ENCODE assay signal across 8 cellular contexts in genomic region chr11:65150513-65151271, GRCh38. TPM values are rescaled to one million over a fixed set of nuclear protein-coding genes. Genes with fewer than 3 reads are reported as not detected.
A peak's percentile ranks its signal among the peaks of the same experiment; 100 is the strongest.
DNase-seq lines count a peak whose midpoint lies in the region; ATAC-seq and TF ChIP-seq lines count a peak whose summit lies in the region.

No MANE protein-coding gene starts in this region.

- H3K9me3 Mint-ChIP-seq in natural killer cell, result no peaks in the 10 kb centered on the region

- H3K4me1 Mint-ChIP-seq in T-helper 17 cell, result peaks cover 6% of the 10 kb centered on the region
- H3K4me1 Mint-ChIP-seq in natural killer cell, result no peaks in the 10 kb centered on the region

- intact Hi-C loops in natural killer cell (cut with micrococcal nuclease), result no loop called here

- H3K27me3 Mint-ChIP-seq in T-helper 17 cell (no peaks in the 10 kb centered on the region), natural killer cell (ENCODE audit: low read depth in 2 of 2) (peaks cover 2 to 7% of the 10 kb centered on the region in 2 donors)

- H3K36me3 ChIP-seq in esophagus (ENCODE audit: control insufficient read depth in 2 of 2, insufficient read depth in 2 of 2, low read length in 1 of 2), result no peaks in the 10 kb centered on the region

- H3K27ac ChIP-seq in esophagus (ENCODE audit: low read depth in 2 of 2, low read length in 1 of 2), result peak overlapping the region; percentile 94 to 96

- DNase-seq in NCI-H2081 (lab: John Stamatoyannopoulos, UW), result peak; percentile 4 to 25
- DNase-seq in NCI-H2081 treated with DMSO at 0.1 percent for 48 hours (lab: John Stamatoyannopoulos, UW), result no peak
- no peak for DNase-seq in T-helper 17 cell
- no peak for DNase-seq in natural killer cell

- H3K4me3 Mint-ChIP-seq in T-helper 17 cell (no peak overlapping the region), natural killer cell (no peak overlapping the region)

- TF ChIP-seq RAD21 in Ishikawa (IDR thresholded peaks at IDR 0.05; ENCODE audit: low read depth), result no peak

- peak overlapping the region; percentile 78 for H3K27ac Mint-ChIP-seq in T-helper 17 cell
- no peak overlapping the region for H3K27ac Mint-ChIP-seq in natural killer cell

- H3K36me3 Mint-ChIP-seq in T-helper 17 cell (ENCODE audit: low read depth) (peaks cover 2% of the 10 kb centered on the region), natural killer cell (no peaks in the 10 kb centered on the region)

- no peaks in the 10 kb centered on the region for H3K9me3 ChIP-seq in T-helper 17 cell (ENCODE audit: control insufficient read depth, low read length, poor library complexity, severe bottlenecking)
- no peaks in the 10 kb centered on the region for H3K9me3 ChIP-seq in esophagus (ENCODE audit: control insufficient read depth in 2 of 2, insufficient read depth in 1 of 2, low read depth in 1 of 2, low read length in 1 of 2)

- no peak for TF ChIP-seq CTCF in natural killer cell (IDR thresholded peaks at IDR 0.05)

- peaks cover 0 to 4% of the 10 kb centered on the region in 2 donors for H3K4me1 ChIP-seq in esophagus (ENCODE audit: control insufficient read depth in 2 of 2, insufficient read depth in 2 of 2, low read length in 1 of 2)

- peak; percentile 42 for ATAC-seq in T-helper 17 cell
- peak in 2 of 3 donors; percentile 47 to 53 for ATAC-seq in natural killer cell
- no peak for ATAC-seq in HG02571 (IDR thresholded peaks at IDR 0.05; ENCODE audit: unreplicated experiment)
- ATAC-seq in HG03135 (IDR thresholded peaks at IDR 0.05; ENCODE audit: unreplicated experiment), result no peak

- TF ChIP-seq EP300 in Ishikawa (IDR thresholded peaks at IDR 0.05; ENCODE audit: borderline replicate concordance), result no peak

- no peak overlapping the region for H3K4me3 ChIP-seq in esophagus (ENCODE audit: low read depth in 1 of 2, low read length in 2 of 2)

- H3K27me3 ChIP-seq in esophagus (ENCODE audit: control insufficient read depth in 1 of 2, insufficient read depth in 2 of 2, low read length in 2 of 2), result no peaks in the 10 kb centered on the region

- WGBS in esophagus, 2 donors, result 23 to 24% methylated on average over 12 of the region's 12 CpGs

TF ChIP-seq in Ishikawa, 13 proteins besides CTCF, POLR2A, EP300 and RAD21:
- TF ChIP-seq NFIC (IDR thresholded peaks at IDR 0.05) (peak; percentile 75), REST (IDR thresholded peaks at IDR 0.05; ENCODE audit: low read depth) (no peak), CEBPB (IDR thresholded peaks at IDR 0.05) (peak; percentile 57)

RNA-seq across cellular contexts. Expression of gene SYVN1, which starts 16.4 kb away (rescaled TPM):
- total RNA-seq in T-helper 17 cell (10 to 100 TPM; 80.6 to 81.1 TPM), natural killer cell (100 to 1,000 TPM in 1 of 3 donors, 10 to 100 TPM in 2; 72.9 to 109 (median 90.2) TPM)
- 10 to 100 TPM; 16.4 to 17.8 TPM for polyA plus RNA-seq in esophagus

RNA-seq across cellular contexts. Expression of gene SPDYC, which starts 19.3 kb away (rescaled TPM):
- total RNA-seq in T-helper 17 cell, result under 1 TPM in 1 of 2 donors, not detected in 1; 0.68 TPM
- not detected for polyA plus RNA-seq in esophagus
- not detected for total RNA-seq in natural killer cell

RNA-seq across cellular contexts. Expression of gene MRPL49, which starts 28.6 kb away (rescaled TPM):
- total RNA-seq in T-helper 17 cell (10 to 100 TPM; 42.8 to 44.8 TPM), natural killer cell (10 to 100 TPM; 36.8 to 37.5 (median 36.9) TPM)
- 10 to 100 TPM; 18.9 to 44.3 TPM for polyA plus RNA-seq in esophagus

RNA-seq across cellular contexts. Expression of gene FAU, which starts 28.8 kb away (rescaled TPM):
- 1,000 to 10,000 TPM; 1,401 to 1,408 TPM for total RNA-seq in T-helper 17 cell
- 100 to 1,000 TPM; 789 to 817 TPM for polyA plus RNA-seq in esophagus
- 100 to 1,000 TPM; 724 to 977 (median 968) TPM for total RNA-seq in natural killer cell

RNA-seq across cellular contexts. Expression of gene CAPN1, which starts 31.0 kb away (rescaled TPM):
- 100 to 1,000 TPM; 154 to 190 TPM for total RNA-seq in T-helper 17 cell
- 100 to 1,000 TPM; 323 to 450 TPM for polyA plus RNA-seq in esophagus
- total RNA-seq in natural killer cell, result 100 to 1,000 TPM; 211 to 256 (median 229) TPM

Comparison
In these comparisons a context has a peak if more than half of its experiments do, and no peak if none do; other contexts are left out.
1. DNase-seq: peak in NCI-H2081 (2 of 2); none in NCI-H2081 treated with DMSO at 0.1 percent for 48 hours (single experiment), T-helper 17 cell (0 of 3) and natural killer cell (single experiment).
2. ATAC-seq: peak in T-helper 17 cell (single experiment) and natural killer cell (2 of 3); none in HG02571 (single experiment) and HG03135 (single experiment).